ENCODE assay signal across 8 cellular contexts in genomic region chr10:133393401-133394063, GRCh38. TPM values are rescaled to one million over a fixed set of nuclear protein-coding genes. Genes with fewer than 3 reads are reported as not detected.
DNase-seq lines count a peak whose midpoint lies in the region; ATAC-seq, FAIRE-seq and TF ChIP-seq lines count a peak whose summit lies in the region.

No MANE protein-coding gene starts in this region.

- H3K4me3 ChIP-seq in DOHH2 (ENCODE audit: low read length): peak overlapping the region; percentile 83

- no peaks in the 10 kb centered on the region for H3K27me3 ChIP-seq in DOHH2 (ENCODE audit: control insufficient read depth, low read length)

- H3K4me1 ChIP-seq in DOHH2 (ENCODE audit: control insufficient read depth, low read length): peaks cover 57% of the 10 kb centered on the region

- no peaks in the 10 kb centered on the region for H3K9me2 ChIP-seq in DOHH2 (replicated peaks; ENCODE audit: control insufficient read depth, low read length)

- H3K4me2 ChIP-seq in DOHH2 (ENCODE audit: low read length): peak overlapping the region; percentile 86

- TF ChIP-seq CTCF in DOHH2 (IDR thresholded peaks at IDR 0.05; ENCODE audit: low read depth, low read length, poor library complexity, severe bottlenecking): no peak

- H3K27ac ChIP-seq in DOHH2 (ENCODE audit: low read depth, low read length) (peak overlapping the region; percentile 30), epithelial cell of prostate (peak overlapping the region; percentile 79)

- peaks cover 49% of the 10 kb centered on the region for H3K36me3 ChIP-seq in DOHH2 (ENCODE audit: control insufficient read depth, low read length)

- peaks cover 43% of the 10 kb centered on the region for H3K79me2 ChIP-seq in DOHH2 (ENCODE audit: control insufficient read depth, low read length)

- ATAC-seq in HG03095 (IDR thresholded peaks at IDR 0.05; ENCODE audit: unreplicated experiment): no peak

- peaks cover 5% of the 10 kb centered on the region; the same call in 1 of the 2 replicates for H4K20me1 ChIP-seq in DOHH2 (ENCODE audit: control insufficient read depth, insufficient read depth, low read depth, low read length)

- DNase-seq in RCC 7860 (ENCODE audit: low spot score) (no peak), epithelial cell of prostate (ENCODE audit: low read depth, low spot score) (no peak), posterior vena cava (ENCODE audit: low spot score) (peak; percentile 57), NCI-H510A (lab: John Stamatoyannopoulos, UW) (no peak), GDM1 (lab: John Stamatoyannopoulos, UW) (no peak)
- no peak for DNase-seq in effector CD4-positive, alpha-beta T cell

- FAIRE-seq in RCC 7860 (lab: Jason Lieb, UNC): peak; percentile 5

- intact Hi-C loops in posterior vena cava (cut with DNase I): no loop called here

- H3K9me3 ChIP-seq in DOHH2 (ENCODE audit: control insufficient read depth, insufficient read depth, low read length): no peaks in the 10 kb centered on the region

- H3F3A ChIP-seq in DOHH2 (ENCODE audit: control insufficient read depth, insufficient read depth): peaks cover 17% of the 10 kb centered on the region

RNA-seq across cellular contexts. Expression of gene MTG1, which starts 0.4 kb away (rescaled TPM):
- total RNA-seq in posterior vena cava: 10 to 100 TPM; 24.5 to 25.6 TPM

RNA-seq across cellular contexts. Expression of gene PAOX, which starts 14.5 kb away (rescaled TPM):
- total RNA-seq in posterior vena cava: 1 to 10 TPM; 2.8 to 3.5 TPM

RNA-seq across cellular contexts. Expression of gene ECHS1, which starts 20.4 kb away (rescaled TPM):
- 10 to 100 TPM; 38.8 to 47.3 TPM for total RNA-seq in posterior vena cava

RNA-seq across cellular contexts. Expression of gene SPRN, which starts 30.9 kb away (rescaled TPM):
- total RNA-seq in posterior vena cava: under 1 TPM; 0.14 to 0.19 TPM

RNA-seq across cellular contexts. Expression of gene FUOM, which starts 35.7 kb away (rescaled TPM):
- total RNA-seq in posterior vena cava: 10 to 100 TPM; 13.8 to 17.6 TPM
